1 cellular context compared by ENCODE assay signal in genomic region chr11:133947298-133947905, GRCh38.
TF ChIP-seq lines count a peak whose summit lies in the region.

No MANE protein-coding gene starts in this region.

TF ChIP-seq in K562, 482 proteins besides CTCF, POLR2A, EP300 and RAD21 (continued from another document):
- TF ChIP-seq E2F1 (CRISPR knock-in tag; IDR thresholded peaks at IDR 0.05) (no peak), ZBTB5 (IDR thresholded peaks at IDR 0.05) (no peak), EHMT2 (IDR thresholded peaks at IDR 0.05) (peak; percentile 18; the same call in 1 of the 2 replicates), ZNF134 (CRISPR knock-in tag; conservative IDR thresholded peaks at IDR 0.05) (no peak), TFAP4 (CRISPR knock-in tag; IDR thresholded peaks at IDR 0.05; ENCODE audit: borderline replicate concordance) (peak; percentile 30; the same call in 1 of the 2 replicates)
